In the genomic region with DNA sequence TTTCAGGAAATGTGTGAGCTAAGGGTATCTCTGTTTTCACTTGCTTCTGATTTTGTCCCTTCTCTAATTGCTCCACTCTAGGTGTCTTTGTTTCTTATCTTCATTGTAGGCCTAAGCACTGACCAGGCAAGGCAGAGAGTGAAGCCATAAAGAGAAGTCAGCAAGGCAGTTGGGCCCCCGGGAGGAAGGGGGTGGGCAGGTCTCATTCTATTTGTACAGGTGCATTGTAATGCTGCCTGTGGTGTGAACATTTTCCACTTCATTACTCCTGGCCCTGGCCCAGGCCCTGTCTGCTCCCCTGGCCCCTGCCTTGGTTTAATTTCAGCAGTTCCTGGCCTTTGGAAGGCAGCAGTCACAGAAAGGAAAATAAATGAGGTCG, we compare ENCODE assay signal across 13 cellular contexts.
DNase-seq lines count a peak whose midpoint lies in the region; ATAC-seq and TF ChIP-seq lines count a peak whose summit lies in the region.
"Had no signal": no experiment of that assay in that cellular context is flagged by ENCODE, and none has a peak within 500 bp of the region (broad histone marks: within the 10 kb centered on the region; RNA-seq: fewer than 3 reads in every experiment).

No MANE protein-coding gene starts in this region.

- no peak for TF ChIP-seq EP300 in suprapubic skin (IDR thresholded peaks at IDR 0.05)

- H3K4me1 Mint-ChIP-seq in T-helper 17 cell = no peaks in the 10 kb centered on the region
- H3K4me1 Mint-ChIP-seq: activated naive CD8-positive, alpha-beta T cell treated with anti-CD3 and anti-CD28 coated beads, Interleukin-2, amount 50 U/mL, for 24 hours had no signal

- H3K27me3 ChIP-seq in suprapubic skin = no peaks in the 10 kb centered on the region
- H3K27me3 ChIP-seq: BLaER1 treated with 17β-estradiol and CSF1 and Interleukin-3, amounts not matched to agents 10 nM and 100 nM; testis had no signal

- TF ChIP-seq POLR2A in suprapubic skin (IDR thresholded peaks at IDR 0.05) = no peak

- ATAC-seq in T-helper 17 cell = no peak
- ATAC-seq in GM21390 (IDR thresholded peaks at IDR 0.05; ENCODE audit: unreplicated experiment) = no peak
- ATAC-seq: activated naive CD8-positive, alpha-beta T cell treated with anti-CD3 and anti-CD28 coated beads, Interleukin-2, amount 50 U/mL, for 24 hours had no signal

- TF ChIP-seq CTCF in suprapubic skin (IDR thresholded peaks at IDR 0.05) = no peak

- no peak overlapping the region for H3K4me3 ChIP-seq in suprapubic skin
- H3K4me3 ChIP-seq: BLaER1 treated with 17β-estradiol and CSF1 and Interleukin-3, amounts not matched to agents 10 nM and 100 nM; testis had no signal

- no peaks in the 10 kb centered on the region for H3K27me3 Mint-ChIP-seq in T-helper 17 cell
- H3K27me3 Mint-ChIP-seq: activated naive CD8-positive, alpha-beta T cell treated with anti-CD3 and anti-CD28 coated beads, Interleukin-2, amount 50 U/mL, for 24 hours; dendritic cell treated with granulocyte-macrophage colony-stimulating factor and Interleukin-4, amounts not matched to agents 40 ng/mL and 50 ng/mL, for 4 days had no signal

- H3K9me3 ChIP-seq in T-helper 17 cell (ENCODE audit: control insufficient read depth, low read length, poor library complexity, severe bottlenecking) (no peaks in the 10 kb centered on the region), suprapubic skin (no peaks in the 10 kb centered on the region)
- H3K9me3 ChIP-seq: BLaER1 treated with 17β-estradiol and CSF1 and Interleukin-3, amounts not matched to agents 10 nM and 100 nM; testis had no signal

- H3K27ac ChIP-seq in suprapubic skin = no peak overlapping the region
- H3K27ac ChIP-seq: BLaER1 treated with 17β-estradiol and CSF1 and Interleukin-3, amounts not matched to agents 10 nM and 100 nM; testis had no signal

- DNase-seq in DMS53 treated with DMSO at 0.1 percent for 48 hours (lab: John Stamatoyannopoulos, UW; ENCODE audit: unreplicated experiment) (peak; percentile 98), NCI-H146 (lab: John Stamatoyannopoulos, UW) (peak; percentile 99), RPMI8226 (peak; percentile 47), left kidney (ENCODE audit: low read depth, low spot score) (peak; percentile 90), NCI-H524 (lab: John Stamatoyannopoulos, UW) (no peak), T-helper 17 cell (no peak), suprapubic skin (ENCODE audit: low spot score in 2 of 2) (no peak)
- DNase-seq: activated naive CD8-positive, alpha-beta T cell treated with anti-CD3 and anti-CD28 coated beads, Interleukin-2, amount 50 U/mL, for 24 hours; MV-4-11; testis had no signal

- no peaks in the 10 kb centered on the region for H3K36me3 ChIP-seq in suprapubic skin
- H3K36me3 ChIP-seq: BLaER1 treated with 17β-estradiol and CSF1 and Interleukin-3, amounts not matched to agents 10 nM and 100 nM had no signal

- peaks cover 15% of the 10 kb centered on the region for H3K4me1 ChIP-seq in suprapubic skin

- H3K36me3 Mint-ChIP-seq in T-helper 17 cell (ENCODE audit: low read depth) = no peaks in the 10 kb centered on the region

- no peak overlapping the region for H3K27ac Mint-ChIP-seq in T-helper 17 cell
- H3K27ac Mint-ChIP-seq: activated naive CD8-positive, alpha-beta T cell treated with anti-CD3 and anti-CD28 coated beads, Interleukin-2, amount 50 U/mL, for 24 hours; dendritic cell treated with granulocyte-macrophage colony-stimulating factor and Interleukin-4, amounts not matched to agents 40 ng/mL and 50 ng/mL, for 4 days had no signal

- no peak overlapping the region for H3K4me3 Mint-ChIP-seq in T-helper 17 cell
- H3K4me3 Mint-ChIP-seq: activated naive CD8-positive, alpha-beta T cell treated with anti-CD3 and anti-CD28 coated beads, Interleukin-2, amount 50 U/mL, for 24 hours; dendritic cell treated with granulocyte-macrophage colony-stimulating factor and Interleukin-4, amounts not matched to agents 40 ng/mL and 50 ng/mL, for 4 days had no signal

- WGBS in suprapubic skin = 81% methylated on average over 2 of the region's 2 CpGs

Comparison
In these comparisons a context has a peak if more than half of its experiments do, and no peak if none do; other contexts are left out.
1. DNase-seq: peak in DMS53 treated with DMSO at 0.1 percent for 48 hours (single experiment), NCI-H146 (single experiment), RPMI8226 (single experiment) and left kidney (single experiment); none in NCI-H524 (0 of 2), T-helper 17 cell (0 of 3) and suprapubic skin (0 of 2).